27 cellular contexts compared by ENCODE assay signal in the genomic region with DNA sequence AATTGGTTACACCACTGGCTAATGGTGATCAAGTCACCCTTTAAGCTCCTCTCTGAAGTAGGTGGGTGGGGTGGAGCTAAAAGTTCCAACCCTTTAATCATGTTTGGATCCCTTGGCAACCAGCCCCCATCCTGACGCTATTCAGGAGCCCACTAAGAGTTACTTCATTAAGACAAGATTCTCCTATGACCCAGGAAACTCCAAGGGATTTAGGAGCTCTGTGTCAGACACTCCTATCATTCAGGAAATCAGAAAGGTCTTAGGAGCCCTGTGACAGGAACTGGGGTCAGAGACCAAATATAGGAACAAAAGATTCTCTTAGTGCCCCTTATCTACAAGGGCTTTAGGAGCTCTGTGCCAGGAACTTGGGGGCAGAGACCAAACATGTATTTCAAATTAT.
"Had no signal": no experiment of that assay in that cellular context is flagged by ENCODE, and none has a peak within 500 bp of the region (broad histone marks: within the 10 kb centered on the region; RNA-seq: fewer than 3 reads in every experiment).

No MANE protein-coding gene starts in this region.

- ATAC-seq: activated CD4-positive, CD25-positive, alpha-beta regulatory T cell treated with anti-CD3 and anti-CD28 coated beads, Interleukin-2, amount 50 U/mL, for 24 hours; gastroesophageal sphincter; left colon; natural killer cell treated with Interleukin-12 subunit alpha and Interleukin-12 subunit beta and Interleukin-15 and Interleukin-18, amount 100 ng/mL, for 72 hours; sciatic nerve had no signal

- H3K9me3 ChIP-seq: breast epithelium, gastroesophageal sphincter, testis, uterus had no signal

- H3K27ac ChIP-seq: breast epithelium, coronary artery, epithelial cell of prostate, gastroesophageal sphincter, testis, uterus had no signal

- H3K4me1 ChIP-seq: breast epithelium, gastroesophageal sphincter, testis, uterus had no signal

- H3K4me3 ChIP-seq: breast epithelium, coronary artery, gastroesophageal sphincter, lung, testis, uterus had no signal

- H3K27me3 ChIP-seq: breast epithelium, gastroesophageal sphincter, testis, uterus had no signal

- DNase-seq: activated CD4-positive, alpha-beta memory T cell treated with anti-CD3 and anti-CD28 coated beads, Interleukin-2, amount 10 ng/mL, durations not matched to agents 7 days and 5 days; activated CD4-positive, alpha-beta T cell treated with anti-CD3 and anti-CD28 coated beads, Interleukin-2, amount 10 ng/mL, durations not matched to agents 24 days and 14 days; activated effector memory CD4-positive, alpha-beta T cell treated with Interleukin-2 at 50 U/mL for 16 hours; activated naive CD4-positive, alpha-beta T cell treated with anti-CD3 and anti-CD28 coated beads for 36 hours; activated naive CD8-positive, alpha-beta T cell treated with anti-CD3 and anti-CD28 coated beads, Interleukin-2, amount 10 ng/mL, durations not matched to agents 7 days and 5 days; activated T-cell treated with anti-CD3 and anti-CD28 coated beads, Interleukin-2, amount 50 U/mL, for 72 hours; amniotic stem cell; cerebellar nuclear complex; head of caudate nucleus; islet precursor cell; left colon; midbrain; small intestine; stimulated activated CD4-positive, alpha-beta T cell treated with anti-CD3 and anti-CD28 coated beads, Interleukin-2, amount 100 ng/mL, for 24 hours; stimulated activated naive CD4-positive, alpha-beta T cell; T-helper 9 cell; testis; trophoblast cell; uterus had no signal

- H3K36me3 ChIP-seq: breast epithelium, uterus had no signal
